ENCODE assay signal across 14 cellular contexts in genomic region chr19:58355891-58356235, GRCh38. TPM values are rescaled to one million over a fixed set of nuclear protein-coding genes. Genes with fewer than 3 reads are reported as not detected.
DNase-seq lines count a peak whose midpoint lies in the region; ATAC-seq and TF ChIP-seq lines count a peak whose summit lies in the region.
"Had no signal": no experiment of that assay in that cellular context is flagged by ENCODE, and none has a peak within 500 bp of the region (broad histone marks: within the 10 kb centered on the region; RNA-seq: fewer than 3 reads in every experiment).

No MANE protein-coding gene starts in this region.

- no peak overlapping the region for H2BK5ac ChIP-seq in mesendoderm (ENCODE audit: low read length)

- peaks cover 0 to 2% (median 1%) of the 10 kb centered on the region in 3 donors for H3K4me1 Mint-ChIP-seq in IgD-negative memory B cell

- peak overlapping the region in 1 of 3 donors; percentile 72 for H3K27ac Mint-ChIP-seq in IgD-negative memory B cell

- no peak overlapping the region for H2AK5ac ChIP-seq in mesendoderm (ENCODE audit: low read length)

- ATAC-seq in GM18520 (IDR thresholded peaks at IDR 0.05; ENCODE audit: unreplicated experiment) = no peak

- TF ChIP-seq CTCF in fibroblast of villous mesenchyme (IDR thresholded peaks at IDR 0.05; ENCODE audit: insufficient read depth, low read depth, low read length) (no peak), OCI-LY7 (conservative IDR thresholded peaks at IDR 0.05; ENCODE audit: low read length) (no peak)

- no peak overlapping the region for H2BK120ac ChIP-seq in mesendoderm (ENCODE audit: low read depth, low read length)

- CTCF ChIA-PET in OCI-LY7 (lab: Charles Lee; ENCODE audit: unreplicated experiment) = no interaction called here

- H3K79me2 ChIP-seq in mesendoderm (ENCODE audit: control insufficient read depth, insufficient read depth, low read length) (no peaks in the 10 kb centered on the region), OCI-LY7 (ENCODE audit: insufficient read depth, low read depth, low read length) (no peaks in the 10 kb centered on the region)

- H3K4me2 ChIP-seq in BLaER1 treated with 17β-estradiol and CSF1 and Interleukin-3, amounts not matched to agents 10 nM and 100 nM = peak overlapping the region; percentile 80 to 98 (median 94)
- H3K4me2 ChIP-seq in skeletal muscle satellite cell (ENCODE audit: low read length) (no peak overlapping the region), mesendoderm (ENCODE audit: low read length) (no peak overlapping the region), OCI-LY7 (ENCODE audit: low read length) (no peak overlapping the region)

- no peaks in the 10 kb centered on the region for H3K79me1 ChIP-seq in mesendoderm (ENCODE audit: low read length)

- no peak overlapping the region for H3K23ac ChIP-seq in mesendoderm (ENCODE audit: low read length)

- peaks cover 11 to 73% (median 62%) of the 10 kb centered on the region in 11 experiments for H4K20me1 ChIP-seq in BLaER1 treated with 17β-estradiol and CSF1 and Interleukin-3, amounts not matched to agents 10 nM and 100 nM
- H4K20me1 ChIP-seq in OCI-LY7 (ENCODE audit: insufficient read depth, low read length) = no peaks in the 10 kb centered on the region

- POLR2A ChIA-PET in OCI-LY7 (lab: Charles Lee) = no interaction called here

- no peak overlapping the region for H3K56ac ChIP-seq in mesendoderm (ENCODE audit: low read length)

- H3K9me3 ChIP-seq in BLaER1 treated with 17β-estradiol and CSF1 and Interleukin-3, amounts not matched to agents 10 nM and 100 nM (replicated peaks in 1 of 11) = no peaks in the 10 kb centered on the region
- H3K9me3 ChIP-seq in skeletal muscle satellite cell (replicated peaks; ENCODE audit: low read length) = no peaks in the 10 kb centered on the region
- H3K9me3 ChIP-seq in OCI-LY7 (ENCODE audit: low read length) = no peaks in the 10 kb centered on the region

- no peak overlapping the region for H3K4ac ChIP-seq in mesendoderm (ENCODE audit: low read depth, low read length)

- DNase-seq in fibroblast of villous mesenchyme (ENCODE audit: low read depth) = no peak
- no peak for DNase-seq in GF-D8 (lab: John Stamatoyannopoulos, UW)
- no peak for DNase-seq in mesendoderm
- no peak for DNase-seq in OCI-LY7 (ENCODE audit: low spot score)
- DNase-seq: activated gamma-delta T cell, NCI-H1092 treated with DMSO at 0.1 percent for 48 hours, NCI-H526, SHP77, WERI-Rb-1 had no signal

- H3K4me3 ChIP-seq in BLaER1 treated with 17β-estradiol and CSF1 and Interleukin-3, amounts not matched to agents 10 nM and 100 nM = peak overlapping the region; percentile 31 to 64 (median 46); a peak in 17 of 20 replicates
- H3K4me3 ChIP-seq in fibroblast of villous mesenchyme (ENCODE audit: low read depth, low read length) (peak overlapping the region; percentile 45), skeletal muscle satellite cell (ENCODE audit: low read length) (peak overlapping the region; percentile 49), mesendoderm (ENCODE audit: low read length) (no peak overlapping the region), OCI-LY7 (ENCODE audit: low read depth, low read length, poor library complexity, severe bottlenecking) (no peak overlapping the region)

- no peak overlapping the region for H4K8ac ChIP-seq in mesendoderm (ENCODE audit: low read depth, low read length)

- H3K9ac ChIP-seq in BLaER1 treated with 17β-estradiol and CSF1 and Interleukin-3, amounts not matched to agents 10 nM and 100 nM = peak overlapping the region in 8 of 11 experiments; percentile 15 to 57 (median 48); a peak in 12 of 22 replicates
- H3K9ac ChIP-seq in skeletal muscle satellite cell (ENCODE audit: low read depth, low read length) = no peak overlapping the region
- H3K9ac ChIP-seq in mesendoderm (ENCODE audit: low read length) = no peak overlapping the region

- intact Hi-C loops in OCI-LY7 (cut with micrococcal nuclease; ENCODE audit: unreplicated experiment) = no loop called here

- peaks cover 0 to 39% (median 23%) of the 10 kb centered on the region in 11 experiments; a peak in 17 of 22 replicates for H3K36me3 ChIP-seq in BLaER1 treated with 17β-estradiol and CSF1 and Interleukin-3, amounts not matched to agents 10 nM and 100 nM
- H3K36me3 ChIP-seq in skeletal muscle satellite cell (ENCODE audit: insufficient read depth, low read length) (peaks cover 7% of the 10 kb centered on the region), mesendoderm (ENCODE audit: control insufficient read depth, insufficient read depth, low read length) (no peaks in the 10 kb centered on the region), OCI-LY7 (ENCODE audit: insufficient read depth, low read length) (peaks cover 5% of the 10 kb centered on the region; the same call in 1 of the 2 replicates)
- H3K36me3 ChIP-seq: WERI-Rb-1 had no signal

- H2AFZ ChIP-seq in OCI-LY7 (ENCODE audit: low read length) = no peak overlapping the region

- H3K27ac ChIP-seq in BLaER1 treated with 17β-estradiol and CSF1 and Interleukin-3, amounts not matched to agents 10 nM and 100 nM = no peak overlapping the region
- H3K27ac ChIP-seq in mesendoderm (ENCODE audit: low read depth, low read length) (no peak overlapping the region), OCI-LY7 (ENCODE audit: low read depth, low read length, poor library complexity, severe bottlenecking) (no peak overlapping the region)
- H3K27ac ChIP-seq: WERI-Rb-1 had no signal

- H3K9me3 Mint-ChIP-seq in IgD-negative memory B cell = no peaks in the 10 kb centered on the region

- WGBS in mesendoderm (ENCODE audit: extremely low coverage, insufficient coverage, low lambda C conversion rate) = no CpG with 5 or more reads among the region's 30 CpGs

- H3K27me3 Mint-ChIP-seq in IgD-negative memory B cell = peaks cover 2% of the 10 kb centered on the region

- no peaks in the 10 kb centered on the region for H3K9me2 ChIP-seq in OCI-LY7 (ENCODE audit: insufficient read depth, low read length)

- H4K5ac ChIP-seq in mesendoderm (ENCODE audit: low read length) = no peak overlapping the region

- peaks cover 31 to 39% (median 35%) of the 10 kb centered on the region in 11 experiments for H3K27me3 ChIP-seq in BLaER1 treated with 17β-estradiol and CSF1 and Interleukin-3, amounts not matched to agents 10 nM and 100 nM
- H3K27me3 ChIP-seq in skeletal muscle satellite cell (ENCODE audit: control insufficient read depth, insufficient read depth, low read length) = no peaks in the 10 kb centered on the region
- H3K27me3 ChIP-seq in mesendoderm (ENCODE audit: insufficient read depth, low read length, poor library complexity) = no peaks in the 10 kb centered on the region

- H3K4me3 Mint-ChIP-seq in IgD-negative memory B cell = peak overlapping the region in 3 of 4 donors; percentile 67 to 70 (median 70)

- BruUV-seq in OCI-LY7 (replicated peaks; lab: Mats Ljungman, UMichigan) = no TSS peak

- no peak overlapping the region for H2BK15ac ChIP-seq in mesendoderm (replicated peaks; ENCODE audit: low read depth)

- peaks cover 22 to 65% (median 48%) of the 10 kb centered on the region in 10 experiments for H3K4me1 ChIP-seq in BLaER1 treated with 17β-estradiol and CSF1 and Interleukin-3, amounts not matched to agents 10 nM and 100 nM
- H3K4me1 ChIP-seq in skeletal muscle satellite cell (ENCODE audit: control insufficient read depth, insufficient read depth, low read length) = no peaks in the 10 kb centered on the region
- no peaks in the 10 kb centered on the region for H3K4me1 ChIP-seq in mesendoderm (ENCODE audit: control insufficient read depth, low read depth, low read length)
- no peaks in the 10 kb centered on the region for H3K4me1 ChIP-seq in OCI-LY7 (ENCODE audit: insufficient read depth, low read length, poor library complexity, severe bottlenecking)

- no peak overlapping the region for H3K18ac ChIP-seq in mesendoderm (ENCODE audit: low read length)

- no peaks in the 10 kb centered on the region for H3K36me3 Mint-ChIP-seq in IgD-negative memory B cell

RNA-seq across cellular contexts. Expression of gene A1BG, which starts 2.6 kb away (rescaled TPM):
- 70.2 TPM for polyA plus RNA-seq in IgD-negative memory B cell
- total RNA-seq in fibroblast of villous mesenchyme = 1.3 TPM in 2 replicates
- 10.5 and 13.9 TPM in 2 replicates for total RNA-seq in skeletal muscle satellite cell (2012; rRNA removed)
- 13.5 TPM for polyA plus RNA-seq in mesendoderm (2013, experiment 1 of 2)
- 11.7 TPM for polyA plus RNA-seq in mesendoderm (2013, experiment 2 of 2)
- 21.3 and 47.2 TPM in 2 replicates for total RNA-seq in OCI-LY7 (2014; rRNA removed; shearing (Covaris generic))
- total RNA-seq in OCI-LY7 (2022) = 24.5 and 26.9 TPM in 2 replicates
- total RNA-seq: HT-29 had no signal

RNA-seq across cellular contexts. Expression of gene ZNF497, which starts 6.7 kb away (rescaled TPM):
- 2.1 TPM for polyA plus RNA-seq in IgD-negative memory B cell
- 0.32 and 0.86 TPM in 2 replicates for total RNA-seq in fibroblast of villous mesenchyme
- 0.22 and 0.51 TPM in 2 replicates for total RNA-seq in skeletal muscle satellite cell (2012; rRNA removed)
- polyA plus RNA-seq in mesendoderm (2013, experiment 1 of 2) = 0.46 TPM
- 0.49 TPM for polyA plus RNA-seq in mesendoderm (2013, experiment 2 of 2)
- total RNA-seq in OCI-LY7 (2014; rRNA removed; shearing (Covaris generic)) = 2.8 and 3.6 TPM in 2 replicates
- total RNA-seq in OCI-LY7 (2022) = 4.5 and 6.1 TPM in 2 replicates

RNA-seq across cellular contexts. Expression of gene ZNF837, which starts 25.0 kb away (rescaled TPM):
- 8.0 TPM for polyA plus RNA-seq in IgD-negative memory B cell
- 1.7 and 2.9 TPM in 2 replicates for total RNA-seq in fibroblast of villous mesenchyme
- total RNA-seq in skeletal muscle satellite cell (2012; rRNA removed) = 3.0 and 3.5 TPM in 2 replicates
- 1.7 TPM for polyA plus RNA-seq in mesendoderm (2013, experiment 1 of 2)
- polyA plus RNA-seq in mesendoderm (2013, experiment 2 of 2) = 1.8 TPM
- 1.8 and 3.0 TPM in 2 replicates for total RNA-seq in OCI-LY7 (2014; rRNA removed; shearing (Covaris generic))
- 5.3 and 5.8 TPM in 2 replicates for total RNA-seq in OCI-LY7 (2022)

RNA-seq across cellular contexts. Expression of gene ZSCAN22, which starts 29.1 kb away (rescaled TPM):
- 2.9 TPM for polyA plus RNA-seq in IgD-negative memory B cell
- total RNA-seq in fibroblast of villous mesenchyme = 2.6 and 3.0 TPM in 2 replicates
- 2.8 and 3.3 TPM in 2 replicates for total RNA-seq in skeletal muscle satellite cell (2012; rRNA removed)
- polyA plus RNA-seq in mesendoderm (2013, experiment 1 of 2) = 1.9 TPM
- polyA plus RNA-seq in mesendoderm (2013, experiment 2 of 2) = 1.7 TPM
- 2.6 and 3.3 TPM in 2 replicates for total RNA-seq in OCI-LY7 (2014; rRNA removed; shearing (Covaris generic))
- total RNA-seq in OCI-LY7 (2022) = 3.7 and 5.1 TPM in 2 replicates

RNA-seq across cellular contexts. Expression of gene RPS5, which starts 31.2 kb away (rescaled TPM):
- 1,545 TPM for polyA plus RNA-seq in IgD-negative memory B cell
- total RNA-seq in fibroblast of villous mesenchyme = 1,142 and 1,183 TPM in 2 replicates
- 2,148 and 2,374 TPM in 2 replicates for total RNA-seq in skeletal muscle satellite cell (2012; rRNA removed)
- 1,257 TPM for polyA plus RNA-seq in mesendoderm (2013, experiment 1 of 2)
- 1,274 TPM for polyA plus RNA-seq in mesendoderm (2013, experiment 2 of 2)
- total RNA-seq in OCI-LY7 (2014; rRNA removed; shearing (Covaris generic)) = 3,315 and 3,333 TPM in 2 replicates
- total RNA-seq in OCI-LY7 (2022) = 1,573 and 1,607 TPM in 2 replicates

Comparison
In these comparisons a context has a peak if more than half of its experiments do, and no peak if none do; other contexts are left out.
1. H3K4me2 ChIP-seq: peak in BLaER1 treated with 17β-estradiol and CSF1 and Interleukin-3, amounts not matched to agents 10 nM and 100 nM (11 of 11); none in skeletal muscle satellite cell (single experiment), mesendoderm (single experiment) and OCI-LY7 (single experiment).
2. H3K4me3 ChIP-seq: peak in BLaER1 treated with 17β-estradiol and CSF1 and Interleukin-3, amounts not matched to agents 10 nM and 100 nM (10 of 10), fibroblast of villous mesenchyme (single experiment) and skeletal muscle satellite cell (single experiment); none in mesendoderm (single experiment) and OCI-LY7 (single experiment).
3. H3K9ac ChIP-seq: peak in BLaER1 treated with 17β-estradiol and CSF1 and Interleukin-3, amounts not matched to agents 10 nM and 100 nM (8 of 11); none in skeletal muscle satellite cell (single experiment) and mesendoderm (single experiment).